ENCODE assay signal across 8 cellular contexts in genomic region chr15:41513282-41514227, GRCh38. TPM values are rescaled to one million over a fixed set of nuclear protein-coding genes. Genes with fewer than 3 reads are reported as not detected.
A peak's percentile ranks its signal among the peaks of the same experiment; 100 is the strongest.
DNase-seq lines count a peak whose midpoint lies in the region; ATAC-seq and TF ChIP-seq lines count a peak whose summit lies in the region.

Gene LTK (minus strand): TSS chr15:41513827. CDS start chr15:41513709, 118 bp downstream.

- peak within 1 kb of the TSS; percentile 79 for H3K4me3 Mint-ChIP-seq in CD4-positive, alpha-beta T cell
- H3K4me3 Mint-ChIP-seq in type B pancreatic cell = peak within 1 kb of the TSS; percentile 82

- CTCF ChIA-PET in CD4-positive, alpha-beta T cell (lab: Charles Lee) = interaction anchor here (0.8 kb wide), 1 partner anchor 48 kb away, joined by 4 read pairs; no protein-coding TSS in a partner anchor

- H3K9ac ChIP-seq in MM.1S (ENCODE audit: low read length) = no peak within 1 kb of the TSS

- H3K9me2 ChIP-seq in MM.1S (replicated peaks; ENCODE audit: insufficient read depth, low read length) = no peaks in the 10 kb centered on the region

- no peak within 1 kb of the TSS for H3K27ac ChIP-seq in CD4-positive, alpha-beta T cell (ENCODE audit: low read depth, low read length)
- no peak within 1 kb of the TSS for H3K27ac ChIP-seq in MM.1S (ENCODE audit: low read length)
- peak within 1 kb of the TSS; percentile 51 for H3K27ac ChIP-seq in lower lobe of right lung

- no peak within 1 kb of the TSS for H2AFZ ChIP-seq in MM.1S (ENCODE audit: low read length)

- no peaks in the 10 kb centered on the region for H3K9me3 Mint-ChIP-seq in CD4-positive, alpha-beta T cell
- no peaks in the 10 kb centered on the region for H3K9me3 Mint-ChIP-seq in type B pancreatic cell

- no peak for TF ChIP-seq CTCF in CD4-positive, alpha-beta T cell (IDR thresholded peaks at IDR 0.05)
- no peak for TF ChIP-seq CTCF in MM.1S (IDR thresholded peaks at IDR 0.05; ENCODE audit: low read length)
- no peak for TF ChIP-seq CTCF in astrocyte of the spinal cord (IDR thresholded peaks at IDR 0.05; ENCODE audit: low read depth, low read length)
- TF ChIP-seq CTCF in lower lobe of right lung (IDR thresholded peaks at IDR 0.05) = no peak
- no peak for TF ChIP-seq CTCF in type B pancreatic cell (conservative IDR thresholded peaks at IDR 0.05)

- no peaks in the 10 kb centered on the region for H3K36me3 Mint-ChIP-seq in CD4-positive, alpha-beta T cell (ENCODE audit: low read depth)
- peaks cover 16% of the 10 kb centered on the region for H3K36me3 Mint-ChIP-seq in type B pancreatic cell

- peaks cover 33% of the 10 kb centered on the region for H3K27me3 ChIP-seq in CD4-positive, alpha-beta T cell (ENCODE audit: control insufficient read depth, insufficient read depth, low read length)
- H3K27me3 ChIP-seq in MM.1S (replicated peaks; ENCODE audit: insufficient read depth, low read length) (peaks cover 12% of the 10 kb centered on the region), lower lobe of right lung (ENCODE audit: low read depth) (peaks cover 36% of the 10 kb centered on the region)

- DNase-seq in CD4-positive, alpha-beta T cell = peak in 1 of 10 experiments; percentile 9
- DNase-seq in MM.1S (no peak), astrocyte of the spinal cord (ENCODE audit: low read depth, low spot score) (no peak), lower lobe of right lung (peak; percentile 62), type B pancreatic cell (ENCODE audit: extremely low spot score, unreplicated experiment) (no peak), DMS 273 treated with DMSO at 0.1 percent for 48 hours (lab: John Stamatoyannopoulos, UW) (no peak)

- in situ Hi-C loops in astrocyte of the spinal cord (cut with HindIII; ENCODE audit: low sequenced_read_pairs) = no loop called here

- H3F3A ChIP-seq in MM.1S (ENCODE audit: insufficient read depth, low read length) = no peaks in the 10 kb centered on the region

- ATAC-seq in CD4-positive, alpha-beta T cell (ENCODE audit: poor library complexity) = peak; percentile 26
- ATAC-seq in lower lobe of right lung (peak; percentile 27 to 41), HG03280 (IDR thresholded peaks at IDR 0.05; ENCODE audit: unreplicated experiment) (no peak), GM21423 (IDR thresholded peaks at IDR 0.05; ENCODE audit: unreplicated experiment) (no peak)

- no peaks in the 10 kb centered on the region for H4K20me1 ChIP-seq in MM.1S (ENCODE audit: insufficient read depth, low read length)

- H3K4me1 Mint-ChIP-seq in CD4-positive, alpha-beta T cell (ENCODE audit: low read depth) = peaks cover 25% of the 10 kb centered on the region
- peaks cover 4% of the 10 kb centered on the region for H3K4me1 Mint-ChIP-seq in type B pancreatic cell (ENCODE audit: unreplicated experiment)

- no peak within 1 kb of the TSS for H3K27ac Mint-ChIP-seq in CD4-positive, alpha-beta T cell
- H3K27ac Mint-ChIP-seq in type B pancreatic cell = peak within 1 kb of the TSS; percentile 36

- H3K4me1 ChIP-seq in MM.1S (ENCODE audit: low read length) (no peaks in the 10 kb centered on the region), lower lobe of right lung (peaks cover 30% of the 10 kb centered on the region)

- no peaks in the 10 kb centered on the region for H3K9me3 ChIP-seq in CD4-positive, alpha-beta T cell (ENCODE audit: control insufficient read depth, low read length)
- H3K9me3 ChIP-seq in MM.1S (replicated peaks; ENCODE audit: insufficient read depth, low read length) (no peaks in the 10 kb centered on the region), lower lobe of right lung (no peaks in the 10 kb centered on the region)

- H3K4me3 ChIP-seq in MM.1S (ENCODE audit: low read length) = peak within 1 kb of the TSS; percentile 36
- peak within 1 kb of the TSS; percentile 30 for H3K4me3 ChIP-seq in astrocyte of the spinal cord (ENCODE audit: low read depth, low read length)
- H3K4me3 ChIP-seq in lower lobe of right lung = peak within 1 kb of the TSS; percentile 56

- H3K36me3 ChIP-seq in MM.1S (replicated peaks; ENCODE audit: insufficient read depth, low read length) (no peaks in the 10 kb centered on the region), lower lobe of right lung (no peaks in the 10 kb centered on the region)

- H3K4me2 ChIP-seq in MM.1S (ENCODE audit: low read depth, low read length) = peak within 1 kb of the TSS; percentile 83

- intact Hi-C loops in CD4-positive, alpha-beta T cell (cut with DNase I, micrococcal nuclease) = no loop called here
- intact Hi-C loops in lower lobe of right lung (cut with DNase I) = no loop called here

- POLR2A ChIA-PET in CD4-positive, alpha-beta T cell (lab: Charles Lee) = interaction anchor here (1.1 kb wide), 1 partner anchor 12 kb away, joined by 5 read pairs; no protein-coding TSS in a partner anchor

- no peaks in the 10 kb centered on the region for H3K79me2 ChIP-seq in MM.1S (ENCODE audit: low read length)

- H3K27me3 Mint-ChIP-seq in CD4-positive, alpha-beta T cell = peaks cover 36% of the 10 kb centered on the region
- H3K27me3 Mint-ChIP-seq in type B pancreatic cell = peaks cover 49% of the 10 kb centered on the region

RNA-seq across cellular contexts. Expression of gene LTK, which starts in this region (rescaled TPM):
- 1 to 10 TPM; 9.7 to 9.9 TPM for total RNA-seq in CD4-positive, alpha-beta T cell
- 25.9 TPM for total RNA-seq in lower lobe of right lung
- 0.51 and 0.55 TPM in 2 replicates for total RNA-seq in type B pancreatic cell (ENCODE audit: low replicate concordance)

Comparison
In these comparisons a context has a peak if more than half of its experiments do, and no peak if none do; other contexts are left out.
1. ATAC-seq: peak in CD4-positive, alpha-beta T cell (single experiment) and lower lobe of right lung (2 of 2); none in HG03280 (single experiment) and GM21423 (single experiment).
2. Peak in every context shown above with its lines, with median percentiles within 50 percentile points of each other: H3K4me3 ChIP-seq.